1 cellular context compared by ENCODE assay signal in genomic region chr14:103885509-103885932, GRCh38.
TF ChIP-seq lines count a peak whose summit lies in the region.

No MANE protein-coding gene starts in this region.

TF ChIP-seq in HepG2, 621 proteins besides CTCF, POLR2A, EP300 and RAD21 (continued from another document and continues in another):
- TF ChIP-seq ZFP91 (CRISPR knock-in tag; IDR thresholded peaks at IDR 0.05; ENCODE audit: borderline replicate concordance): no peak; the same call in 1 of the 2 replicates
- TF ChIP-seq ZNF407 (CRISPR knock-in tag; IDR thresholded peaks at IDR 0.05; ENCODE audit: not compliant biosample characterization): no peak
- no peak for TF ChIP-seq ZNF670 (CRISPR knock-in tag; IDR thresholded peaks at IDR 0.05; ENCODE audit: borderline replicate concordance)
- no peak for TF ChIP-seq MZF1 (CRISPR knock-in tag; IDR thresholded peaks at IDR 0.05; ENCODE audit: borderline replicate concordance)
- no peak for TF ChIP-seq BRCA1 (CRISPR knock-in tag; IDR thresholded peaks at IDR 0.05)
- TF ChIP-seq CBX1 (IDR thresholded peaks at IDR 0.05; ENCODE audit: low read depth): no peak
- no peak for TF ChIP-seq NR2F6 (IDR thresholded peaks at IDR 0.05)
- peak; percentile 72 for TF ChIP-seq NR2F6 (CRISPR knock-in tag; IDR thresholded peaks at IDR 0.05)
- TF ChIP-seq E2F2 (CRISPR knock-in tag; IDR thresholded peaks at IDR 0.05; ENCODE audit: borderline replicate concordance): no peak
- no peak for TF ChIP-seq ZNF432 (CRISPR knock-in tag; IDR thresholded peaks at IDR 0.05; ENCODE audit: borderline replicate concordance)
- TF ChIP-seq DMAP1 (CRISPR knock-in tag; IDR thresholded peaks at IDR 0.05): no peak
- no peak for TF ChIP-seq ZNF589 (CRISPR knock-in tag; conservative IDR thresholded peaks at IDR 0.05)
- peak; percentile 65 for TF ChIP-seq MAX (IDR thresholded peaks at IDR 0.05)
- TF ChIP-seq ZNF710 (CRISPR knock-in tag; IDR thresholded peaks at IDR 0.05; ENCODE audit: borderline replicate concordance): no peak
- TF ChIP-seq SOX6 (IDR thresholded peaks at IDR 0.05): no peak
- no peak; the same call in 1 of the 2 replicates for TF ChIP-seq SOX6 (CRISPR knock-in tag; IDR thresholded peaks at IDR 0.05)
- TF ChIP-seq ZNF747 (CRISPR knock-in tag; IDR thresholded peaks at IDR 0.05; ENCODE audit: borderline replicate concordance): no peak
- no peak for TF ChIP-seq ZNF766 (CRISPR knock-in tag; IDR thresholded peaks at IDR 0.05; ENCODE audit: borderline replicate concordance)
- TF ChIP-seq ZNF580 (CRISPR knock-in tag; IDR thresholded peaks at IDR 0.05; ENCODE audit: borderline replicate concordance, low read depth): no peak
- no peak for TF ChIP-seq ZNF557 (CRISPR knock-in tag; IDR thresholded peaks at IDR 0.05)
- TF ChIP-seq FOXP4 (CRISPR knock-in tag; IDR thresholded peaks at IDR 0.05): no peak
- TF ChIP-seq PHF20 (CRISPR knock-in tag; IDR thresholded peaks at IDR 0.05): no peak
- TF ChIP-seq ZMYM3 (CRISPR knock-in tag; IDR thresholded peaks at IDR 0.05): no peak
- no peak for TF ChIP-seq FOXC1 (CRISPR knock-in tag; IDR thresholded peaks at IDR 0.05; ENCODE audit: borderline replicate concordance)
- TF ChIP-seq ZNF546 (CRISPR knock-in tag; conservative IDR thresholded peaks at IDR 0.05): no peak
- no peak for TF ChIP-seq KDM5B (CRISPR knock-in tag; IDR thresholded peaks at IDR 0.05; ENCODE audit: borderline replicate concordance)
- TF ChIP-seq ZBTB34 (CRISPR knock-in tag; IDR thresholded peaks at IDR 0.05): no peak
- TF ChIP-seq ZNF367 (CRISPR knock-in tag; IDR thresholded peaks at IDR 0.05; ENCODE audit: borderline replicate concordance): no peak
- no peak for TF ChIP-seq MNT (IDR thresholded peaks at IDR 0.05)
